9 cellular contexts compared by ENCODE assay signal in genomic region chr2:197307236-197307932, GRCh38. TPM values are rescaled to one million over a fixed set of nuclear protein-coding genes. Genes with fewer than 3 reads are reported as not detected.
DNase-seq lines count a peak whose midpoint lies in the region; ATAC-seq and TF ChIP-seq lines count a peak whose summit lies in the region.
"Had no signal": no experiment of that assay in that cellular context is flagged by ENCODE, and none has a peak within 500 bp of the region (broad histone marks: within the 10 kb centered on the region; RNA-seq: fewer than 3 reads in every experiment).

No MANE protein-coding gene starts in this region.

- H3K27me3 ChIP-seq in CD8-positive, alpha-beta T cell (ENCODE audit: insufficient read depth, low read length), result no peaks in the 10 kb centered on the region
- H3K27me3 ChIP-seq in Loucy (ENCODE audit: insufficient read depth, low read length, poor library complexity, severe bottlenecking) (no peaks in the 10 kb centered on the region), adrenal gland (no peaks in the 10 kb centered on the region), trophoblast cell (ENCODE audit: insufficient read depth, low read length) (no peaks in the 10 kb centered on the region)
- H3K27me3 ChIP-seq: thyroid gland had no signal

- H3K18ac ChIP-seq in trophoblast cell (ENCODE audit: low read length), result no peak overlapping the region

- H2BK120ac ChIP-seq in trophoblast cell (ENCODE audit: insufficient read depth, low read length, poor library complexity), result no peak overlapping the region

- no peaks in the 10 kb centered on the region for H3K9me3 Mint-ChIP-seq in CD8-positive, alpha-beta T cell
- H3K9me3 Mint-ChIP-seq in natural killer cell, result no peaks in the 10 kb centered on the region

- peaks cover 72% of the 10 kb centered on the region for H3K4me1 ChIP-seq in CD8-positive, alpha-beta T cell (ENCODE audit: insufficient read depth, low read length)
- peaks cover 72% of the 10 kb centered on the region for H3K4me1 ChIP-seq in Loucy (ENCODE audit: insufficient read depth, low read length, poor library complexity, severe bottlenecking)
- H3K4me1 ChIP-seq in adrenal gland (replicated peaks in 1 of 2), result peaks cover 9 to 52% of the 10 kb centered on the region in 2 donors
- peaks cover 10 to 16% of the 10 kb centered on the region in 2 experiments for H3K4me1 ChIP-seq in trophoblast cell (ENCODE audit: control insufficient read depth in 1 of 2, insufficient read depth in 2 of 2, low read length in 2 of 2)

- H4K8ac ChIP-seq in trophoblast cell (ENCODE audit: low read depth, low read length), result no peak overlapping the region

- POLR2A ChIA-PET in CD8-positive, alpha-beta T cell (lab: Charles Lee), result interaction anchor here (0.6 to 10.0 kb wide), 6 partner anchors 8 to 125 kb away, joined by 3 to 288 read pairs (median 18); no protein-coding TSS in a partner anchor

- H3K27ac Mint-ChIP-seq in CD8-positive, alpha-beta T cell, result peak overlapping the region; percentile 94
- H3K27ac Mint-ChIP-seq in natural killer cell, result peak overlapping the region; percentile 94 to 97

- no peaks in the 10 kb centered on the region; the same call in 1 of the 2 replicates for H3F3A ChIP-seq in Loucy (ENCODE audit: low read depth)

- H2BK5ac ChIP-seq in trophoblast cell (ENCODE audit: low read depth, low read length, poor library complexity), result no peak overlapping the region

- H3K4me1 Mint-ChIP-seq in CD8-positive, alpha-beta T cell (ENCODE audit: low read depth), result peaks cover 79% of the 10 kb centered on the region
- H3K4me1 Mint-ChIP-seq in natural killer cell, result peaks cover 71 to 73% of the 10 kb centered on the region in 2 donors

- H4K91ac ChIP-seq in trophoblast cell (ENCODE audit: low read depth, low read length), result no peak overlapping the region

- H3K27ac ChIP-seq in CD8-positive, alpha-beta T cell (ENCODE audit: low read depth, low read length), result peak overlapping the region; percentile 86
- H3K27ac ChIP-seq in adrenal gland, result peak overlapping the region in 3 of 5 donors; percentile 25 to 70 (median 64)
- no peak overlapping the region for H3K27ac ChIP-seq in trophoblast cell (ENCODE audit: low read depth, low read length)

- no peaks in the 10 kb centered on the region for H3K9me3 ChIP-seq in CD8-positive, alpha-beta T cell (ENCODE audit: low read length)
- H3K9me3 ChIP-seq in Loucy (ENCODE audit: insufficient read depth, low read depth, low read length), result no peaks in the 10 kb centered on the region
- no peaks in the 10 kb centered on the region for H3K9me3 ChIP-seq in adrenal gland (replicated peaks in 1 of 3)
- H3K9me3 ChIP-seq in trophoblast cell (ENCODE audit: insufficient read depth, low read depth, low read length), result no peaks in the 10 kb centered on the region
- H3K9me3 ChIP-seq: thyroid gland had no signal

- H2AFZ ChIP-seq in Loucy (ENCODE audit: low read length) (no peak overlapping the region), trophoblast cell (ENCODE audit: insufficient read depth, low read length, poor library complexity) (no peak overlapping the region)

- no peak for ATAC-seq in CD8-positive, alpha-beta T cell
- ATAC-seq in natural killer cell, result no peak
- no peak for ATAC-seq in HG02642 (IDR thresholded peaks at IDR 0.05; ENCODE audit: poor library complexity, unreplicated experiment)
- no peak for ATAC-seq in GM18517 (IDR thresholded peaks at IDR 0.05; ENCODE audit: unreplicated experiment)

- 62 to 76% (median 71%) methylated on average over 1 of the region's 1 CpG for WGBS in adrenal gland, 4 donors
- WGBS in trophoblast cell (ENCODE audit: extremely low coverage, insufficient coverage, insufficient read length), result no CpG with 5 or more reads among the region's 1 CpG

- H3K9ac ChIP-seq in Loucy (ENCODE audit: low read depth, low read length, poor library complexity, severe bottlenecking) (peak overlapping the region; percentile 90), trophoblast cell (ENCODE audit: low read length) (no peak overlapping the region)

- no peaks in the 10 kb centered on the region for H3K27me3 Mint-ChIP-seq in CD8-positive, alpha-beta T cell (ENCODE audit: low read depth)
- H3K27me3 Mint-ChIP-seq in natural killer cell (ENCODE audit: low read depth in 2 of 2), result no peaks in the 10 kb centered on the region

- no peak overlapping the region for H2BK12ac ChIP-seq in trophoblast cell (ENCODE audit: low read length)

- no peak overlapping the region for H4K12ac ChIP-seq in trophoblast cell (ENCODE audit: low read depth, low read length)

- H4K20me1 ChIP-seq in Loucy (ENCODE audit: insufficient read depth, low read length, poor library complexity, severe bottlenecking), result peaks cover 10% of the 10 kb centered on the region

- peak overlapping the region; percentile 92 for H3K4me3 Mint-ChIP-seq in CD8-positive, alpha-beta T cell
- peak overlapping the region; percentile 96 for H3K4me3 Mint-ChIP-seq in natural killer cell

- H2AK5ac ChIP-seq in trophoblast cell (ENCODE audit: low read length), result no peak overlapping the region

- H3K9me2 ChIP-seq in Loucy (replicated peaks; ENCODE audit: low read depth, low read length), result no peaks in the 10 kb centered on the region

- H3K4me2 ChIP-seq in Loucy (ENCODE audit: low read depth, low read length, poor library complexity, severe bottlenecking) (peak overlapping the region; percentile 89), trophoblast cell (ENCODE audit: low read length) (no peak overlapping the region)

- no peak for TF ChIP-seq CTCF in CD8-positive, alpha-beta T cell (IDR thresholded peaks at IDR 0.05)
- TF ChIP-seq CTCF in Loucy (conservative IDR thresholded peaks at IDR 0.05; ENCODE audit: low read length) (peak; percentile 43), adrenal gland (IDR thresholded peaks at IDR 0.05) (peak in 2 of 6 experiments; percentile 6 to 7), natural killer cell (IDR thresholded peaks at IDR 0.05) (no peak)

- CTCF ChIA-PET in CD8-positive, alpha-beta T cell (lab: Charles Lee), result interaction anchor here (0.9 to 8.0 kb wide), 11 partner anchors 8 to 194 kb away, joined by 3 to 89 read pairs (median 7); no protein-coding TSS in a partner anchor

- no peak overlapping the region for H3K4ac ChIP-seq in trophoblast cell (ENCODE audit: low read depth, low read length)

- no peak for TF ChIP-seq POLR2A in adrenal gland (IDR thresholded peaks at IDR 0.05)

- no peak overlapping the region for H3K23ac ChIP-seq in trophoblast cell (ENCODE audit: low read length)

- H3K79me2 ChIP-seq in Loucy (ENCODE audit: insufficient read depth, low read length), result peaks cover 76% of the 10 kb centered on the region
- no peaks in the 10 kb centered on the region for H3K79me2 ChIP-seq in trophoblast cell (ENCODE audit: control insufficient read depth, insufficient read depth, low read length, poor library complexity)

- H3K36me3 ChIP-seq in CD8-positive, alpha-beta T cell (ENCODE audit: insufficient read depth, low read length), result no peaks in the 10 kb centered on the region
- H3K36me3 ChIP-seq in Loucy (ENCODE audit: insufficient read depth, low read length) (no peaks in the 10 kb centered on the region), adrenal gland (replicated peaks in 1 of 2) (no peaks in the 10 kb centered on the region), trophoblast cell (ENCODE audit: control insufficient read depth in 1 of 2, insufficient read depth in 2 of 2, low read length in 2 of 2) (no peaks in the 10 kb centered on the region)
- H3K36me3 ChIP-seq: thyroid gland had no signal

- DNase-seq in CD8-positive, alpha-beta T cell, result no peak
- DNase-seq in adrenal gland (no peak), natural killer cell (no peak), trophoblast cell (no peak), NCI-H2029 (lab: John Stamatoyannopoulos, UW) (no peak)

- intact Hi-C loops in CD8-positive, alpha-beta T cell (cut with DNase I, micrococcal nuclease), result loop anchor here in 1 of 2 experiments (5.0 kb wide), 2 partner anchors 50 to 65 kb away; no protein-coding TSS in a partner anchor
- intact Hi-C loops in adrenal gland (cut with DNase I), result no loop called here
- intact Hi-C loops in natural killer cell (cut with micrococcal nuclease), result loop anchor here (5.0 kb wide), 1 partner anchor 1650 kb away; the partner anchor contains the start of gene SLC39A10

- peaks cover 6% of the 10 kb centered on the region for H3K79me1 ChIP-seq in trophoblast cell (ENCODE audit: low read length)

- H3K14ac ChIP-seq in trophoblast cell (ENCODE audit: low read length), result no peak overlapping the region

- H3K36me3 Mint-ChIP-seq in CD8-positive, alpha-beta T cell, result peaks cover 22% of the 10 kb centered on the region
- H3K36me3 Mint-ChIP-seq in natural killer cell, result no peaks in the 10 kb centered on the region

- peak overlapping the region; percentile 71 for H3K4me3 ChIP-seq in CD8-positive, alpha-beta T cell (ENCODE audit: low read depth, low read length)
- H3K4me3 ChIP-seq in Loucy (ENCODE audit: low read length, poor library complexity, severe bottlenecking) (peak overlapping the region; percentile 95), adrenal gland (no peak overlapping the region), trophoblast cell (ENCODE audit: low read depth, low read length) (no peak overlapping the region)
- H3K4me3 ChIP-seq: thyroid gland had no signal

RNA-seq across cellular contexts. Expression of gene ANKRD44, which starts 3.2 kb away (rescaled TPM):
- total RNA-seq in CD8-positive, alpha-beta T cell, result 100 to 1,000 TPM; 113 to 115 TPM
- 10 to 100 TPM; 12.9 to 40.2 (median 28.3) TPM for total RNA-seq in adrenal gland
- polyA plus RNA-seq in adrenal gland, result 10 to 100 TPM in 1 of 3 donors, 1 to 10 TPM in 2; 3.8 to 19.1 (median 5.0) TPM
- total RNA-seq in natural killer cell, result 100 to 1,000 TPM; 252 to 376 (median 311) TPM
- 2.9 and 4.0 TPM in 2 replicates for polyA plus RNA-seq in trophoblast cell (2013)

Comparison
In these comparisons a context has a peak if more than half of its experiments do, and no peak if none do; other contexts are left out.
1. H3K4me3 ChIP-seq: peak in CD8-positive, alpha-beta T cell (single experiment) and Loucy (single experiment); none in adrenal gland (0 of 4) and trophoblast cell (single experiment).